9 cellular contexts compared by ENCODE assay signal in the genomic region with DNA sequence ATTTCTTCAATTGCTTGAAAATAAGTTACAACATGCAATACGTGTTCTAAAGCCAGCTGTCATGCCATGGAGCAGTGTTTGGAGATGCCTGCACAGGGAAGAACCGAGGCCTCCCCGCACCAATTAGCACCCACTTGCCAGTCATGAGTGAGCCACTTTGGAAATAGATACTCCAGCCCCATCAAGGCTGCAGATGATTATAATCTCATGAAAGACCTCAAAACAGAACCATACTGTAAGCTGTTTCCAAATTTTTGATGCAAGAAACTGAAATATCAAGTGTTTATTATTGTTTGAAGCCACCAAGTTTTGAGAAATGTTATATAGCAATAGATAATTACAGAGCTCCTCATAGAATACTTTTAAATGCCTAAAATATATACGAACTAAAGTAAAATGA.
"Had no signal": no experiment of that assay in that cellular context is flagged by ENCODE, and none has a peak within 500 bp of the region (broad histone marks: within the 10 kb centered on the region; RNA-seq: fewer than 3 reads in every experiment).

No MANE protein-coding gene starts in this region.

- H3K4me3 Mint-ChIP-seq: HFFc6, IgD-negative memory B cell had no signal

- ATAC-seq: HCT116, HepG2 had no signal

- H3K4me1 Mint-ChIP-seq: IgD-negative memory B cell had no signal

- H3K27ac ChIP-seq: GM23248, HL-60 had no signal

- H3K4me1 ChIP-seq: HAP-1 had no signal

- H3K9me3 ChIP-seq: HAP-1 had no signal

- H3K36me3 ChIP-seq: HAP-1 had no signal

- H3K4me3 ChIP-seq: GM23248, HAP-1 had no signal

- H3K27ac Mint-ChIP-seq: HFFc6, IgD-negative memory B cell had no signal

- H3K9ac ChIP-seq: GM23248 had no signal

- DNase-seq: GM23248, GOT3, H7, HFFc6 had no signal

- H3K27me3 Mint-ChIP-seq: IgD-negative memory B cell had no signal

- H3K36me3 Mint-ChIP-seq: IgD-negative memory B cell had no signal
